In genomic region chr13:51765142-51765515, GRCh38 we compare ENCODE assay signal across 9 cellular contexts. TPM values are rescaled to one million over a fixed set of nuclear protein-coding genes. Genes with fewer than 3 reads are reported as not detected.
A peak's percentile ranks its signal among the peaks of the same experiment; 100 is the strongest.
DNase-seq lines count a peak whose midpoint lies in the region; ATAC-seq, FAIRE-seq and TF ChIP-seq lines count a peak whose summit lies in the region.
"Had no signal": no experiment of that assay in that cellular context is flagged by ENCODE, and none has a peak within 500 bp of the region (broad histone marks: within the 10 kb centered on the region; RNA-seq: fewer than 3 reads in every experiment).

No MANE protein-coding gene starts in this region.

- H3K36me3 Mint-ChIP-seq in type B pancreatic cell = peaks cover 16% of the 10 kb centered on the region

- CTCF ChIA-PET in GM12878 (lab: Yijun Ruan, JAX) = interaction anchor here (1.3 to 2.7 kb wide), 8 partner anchors 17 to 180 kb away, joined by 3 to 15 read pairs (median 7); no protein-coding TSS in a partner anchor

- peak overlapping the region; percentile 86 for H3K4me2 ChIP-seq in GM12878 (ENCODE audit: control insufficient read depth, insufficient read depth)

- ATAC-seq in left cardiac atrium (no peak), GM12878 (no peak), GM19463 (IDR thresholded peaks at IDR 0.05; ENCODE audit: unreplicated experiment) (no peak)

- FAIRE-seq in GM12878 (lab: Jason Lieb, UNC) = no peak

- H3K27ac Mint-ChIP-seq in type B pancreatic cell = no peak overlapping the region

- H3K4me1 Mint-ChIP-seq in type B pancreatic cell (ENCODE audit: unreplicated experiment) = peaks cover 4% of the 10 kb centered on the region

- H3K27me3 Mint-ChIP-seq in type B pancreatic cell = no peaks in the 10 kb centered on the region

- intact Hi-C loops in left cardiac atrium (cut with DNase I) = no loop called here
- intact Hi-C loops in GM12878 (cut with micrococcal nuclease; ENCODE audit: unreplicated experiment) = no loop called here

- no peak for TF ChIP-seq RAD21 in GM12878 (IDR thresholded peaks at IDR 0.05; ENCODE audit: insufficient read depth, low read depth, low read length)

- no peak for DNase-seq in cardiac muscle cell (ENCODE audit: low read depth in 1 of 2, low spot score in 1 of 2)
- DNase-seq in left cardiac atrium = no peak
- no peak for DNase-seq in GM12878 (ENCODE audit: low read depth, low spot score)
- DNase-seq in tibial nerve (ENCODE audit: low spot score in 2 of 2) = no peak
- DNase-seq in type B pancreatic cell (ENCODE audit: extremely low spot score, unreplicated experiment) = no peak
- DNase-seq in stimulated activated CD4-positive, alpha-beta T cell treated with anti-CD3 and anti-CD28 coated beads, Interleukin-4, amount 100 ng/mL, for 1 hour = no peak

- WGBS in GM12878 (ENCODE audit: insufficient coverage, insufficient replicate concordance, low lambda C conversion rate, missing lambda C conversion rate) = 71% methylated on average over 4 of the region's 4 CpGs
- WGBS in tibial nerve, 2 donors = 74 to 80% methylated on average over 4 of the region's 4 CpGs

- TF ChIP-seq POLR2A in GM12878 (IDR thresholded peaks at IDR 0.05; ENCODE audit: low read depth, low read length) (no peak), tibial nerve (IDR thresholded peaks at IDR 0.05) (no peak)

- TF ChIP-seq EP300 in GM12878 (IDR thresholded peaks at IDR 0.05; ENCODE audit: borderline replicate concordance in 1 of 2, control insufficient read depth in 1 of 2, low read depth in 2 of 2, low read length in 2 of 2) (no peak), tibial nerve (IDR thresholded peaks at IDR 0.05) (no peak)

- H2AFZ ChIP-seq in GM12878 (ENCODE audit: control insufficient read depth, low read depth, low read length) = peak overlapping the region; percentile 83

- no peaks in the 10 kb centered on the region for H3K9me3 ChIP-seq in cardiac muscle cell (ENCODE audit: low read depth)
- H3K9me3 ChIP-seq in GM12878 (replicated peaks; ENCODE audit: control insufficient read depth, insufficient read depth, low read length) = no peaks in the 10 kb centered on the region
- H3K9me3 ChIP-seq in mucosa of stomach (ENCODE audit: control insufficient read depth, low read length) = no peaks in the 10 kb centered on the region
- H3K9me3 ChIP-seq in tibial nerve = no peaks in the 10 kb centered on the region

- RAD21 ChIA-PET in GM12878 (lab: Charles Lee; ENCODE audit: unreplicated experiment) = interaction anchor here (0.9 to 3.8 kb wide), 14 partner anchors 16 to 434 kb away, joined by 3 to 29 read pairs (median 5); no protein-coding TSS in a partner anchor

- H3K27me3 ChIP-seq in cardiac muscle cell (no peaks in the 10 kb centered on the region), GM12878 (replicated peaks in 1 of 2; ENCODE audit: control insufficient read depth in 2 of 2, insufficient read depth in 2 of 2, low read length in 1 of 2) (no peaks in the 10 kb centered on the region), mucosa of stomach (ENCODE audit: control insufficient read depth, insufficient read depth, low read length) (no peaks in the 10 kb centered on the region), tibial nerve (no peaks in the 10 kb centered on the region)

- peak overlapping the region; percentile 61 for H3K27ac ChIP-seq in cardiac muscle cell
- H3K27ac ChIP-seq in GM12878 (ENCODE audit: control insufficient read depth, insufficient read depth) = peak overlapping the region; percentile 87
- peak overlapping the region in 3 of 4 donors; percentile 63 to 87 (median 82) for H3K27ac ChIP-seq in tibial nerve

- no peak overlapping the region for H3K4me3 Mint-ChIP-seq in type B pancreatic cell

- POLR2A ChIA-PET in GM12878 (lab: Charles Lee) = interaction anchor here (1.0 to 2.0 kb wide), 4 partner anchors 16 to 312 kb away, joined by 3 to 9 read pairs (median 6); partner anchors contain the start of gene INTS6

- H3K4me1 ChIP-seq in cardiac muscle cell (ENCODE audit: low read depth) = peaks cover 34% of the 10 kb centered on the region
- H3K4me1 ChIP-seq in GM12878 (ENCODE audit: control insufficient read depth, insufficient read depth, low read length) = peaks cover 21% of the 10 kb centered on the region
- peaks cover 24% of the 10 kb centered on the region for H3K4me1 ChIP-seq in mucosa of stomach (ENCODE audit: control insufficient read depth, insufficient read depth, low read length)
- H3K4me1 ChIP-seq in tibial nerve = peaks cover 0 to 44% (median 12%) of the 10 kb centered on the region in 4 donors

- SMC1A ChIA-PET in GM12878 (lab: Charles Lee; ENCODE audit: uncharacterized antibody, unreplicated experiment) = interaction anchor here (0.9 to 4.4 kb wide), 17 partner anchors 16 to 319 kb away, joined by 3 to 24 read pairs (median 6); partner anchors contain the start of gene INTS6

- TF ChIP-seq CTCF in cardiac muscle cell (IDR thresholded peaks at IDR 0.05; ENCODE audit: low read depth, low read length) (no peak), GM12878 (IDR thresholded peaks at IDR 0.05 in 2 of 3, conservative IDR thresholded peaks at IDR 0.05 in 1 of 3; ENCODE audit: control insufficient read depth in 2 of 3, extremely low read depth in 1 of 3, insufficient read depth in 1 of 3, low read depth in 3 of 3, low read length in 3 of 3) (no peak), tibial nerve (IDR thresholded peaks at IDR 0.05) (no peak), type B pancreatic cell (conservative IDR thresholded peaks at IDR 0.05) (no peak)

- H4K20me1 ChIP-seq in GM12878 (ENCODE audit: control insufficient read depth, insufficient read depth) = no peaks in the 10 kb centered on the region

- H3K36me3 ChIP-seq in cardiac muscle cell (no peaks in the 10 kb centered on the region), GM12878 (ENCODE audit: control insufficient read depth in 2 of 2, insufficient read depth in 2 of 2, low read length in 1 of 2) (0 out of 4 replicates have a peak, but pooled peaks cover 0 to 2% of the 10 kb centered on the region in 2 experiments), mucosa of stomach (ENCODE audit: control insufficient read depth, insufficient read depth, low read length) (no peaks in the 10 kb centered on the region), tibial nerve (peaks cover 0 to 45% (median 5%) of the 10 kb centered on the region in 3 donors)

- no peaks in the 10 kb centered on the region for H3K9me3 Mint-ChIP-seq in type B pancreatic cell

- no TSS peak for BruUV-seq in GM12878 (replicated peaks; lab: Mats Ljungman, UMichigan)

- no peaks in the 10 kb centered on the region for H3K79me2 ChIP-seq in GM12878 (ENCODE audit: control insufficient read depth, insufficient read depth, low read length)

- in situ Hi-C loops in GM12878 (cut with MboI) = no loop called here

- H3K9ac ChIP-seq in GM12878 (ENCODE audit: control insufficient read depth, insufficient read depth, low read length) (peak overlapping the region; percentile 62), mucosa of stomach (ENCODE audit: low read length) (peak overlapping the region; percentile 56)

- H3K4me3 ChIP-seq in cardiac muscle cell (no peak overlapping the region), GM12878 (peak overlapping the region; percentile 49), mucosa of stomach (ENCODE audit: low read length) (no peak overlapping the region), tibial nerve (no peak overlapping the region)
- H3K4me3 ChIP-seq: SK-N-MC had no signal

TF ChIP-seq in GM12878, 131 proteins besides CTCF, POLR2A, EP300 and RAD21 (continues in another document):
- TF ChIP-seq POLR2AphosphoS5 (IDR thresholded peaks at IDR 0.05; ENCODE audit: low read length) (no peak), SKIL (IDR thresholded peaks at IDR 0.05; ENCODE audit: low read depth, poor library complexity, severe bottlenecking) (no peak), IKZF1 (conservative IDR thresholded peaks at IDR 0.05) (no peak), BCL11A (IDR thresholded peaks at IDR 0.05; ENCODE audit: low read depth, low read length) (no peak), SPI1 (IDR thresholded peaks at IDR 0.05; ENCODE audit: borderline replicate concordance, insufficient read depth, low read depth, low read length) (no peak)

RNA-seq across cellular contexts. Expression of gene DHRS12, which starts 38.8 kb away (rescaled TPM):
- total RNA-seq in cardiac muscle cell (2.9 and 5.5 TPM in 2 replicates), left cardiac atrium (10 to 100 TPM in 1 of 2 donors, 1 to 10 TPM in 1; 9.1 to 13.3 TPM), GM12878 (2014; rRNA removed) (9.9 and 11.6 TPM in 2 replicates), GM12878 (2014; rRNA removed; fragmentation: Illumina TruSeq; extraction: Trizol) (4.3 TPM in 2 replicates), GM12878 (2021) (7.0 and 7.7 TPM in 2 replicates), tibial nerve (10 to 100 TPM; 12.3 to 19.5 (median 16.7) TPM), type B pancreatic cell (ENCODE audit: low replicate concordance) (10.1 and 11.3 TPM in 2 replicates)
- polyA plus RNA-seq in cardiac muscle cell (11.6 and 15.7 TPM in 2 replicates), GM12878 (2011; rRNA removed) (5.5 and 6.5 TPM in 2 replicates), GM12878 (2014; fragmentation: Illumina TruSeq; extraction: Trizol) (7.8 and 9.0 TPM in 2 replicates), GM12878 (2014; fragmentation: Nextera tagmentation; extraction: Ambion mirVana) (1 to 10 TPM; 2.9 to 4.0 TPM), GM12878 (2014; rRNA removed) (8.8 and 11.9 TPM in 2 replicates), GM12878 (2016; fragmentation: Nextera tagmentation; extraction: Ambion mirVana) (10 to 100 TPM; 10.7 to 11.3 TPM)
- 4.2 and 5.0 TPM in 2 replicates for total RNA-seq in GM12878 (2013; cell fraction: nucleolus; rRNA removed)
- 3.4 TPM for polyA plus RNA-seq in GM12878 (2011; ENCODE audit: low read depth)
- polyA plus RNA-seq in GM12878 (2011; cell fraction: cytosol; rRNA removed) = 4.8 and 5.9 TPM in 2 replicates
- 9.8 and 10.1 TPM in 2 replicates for polyA plus RNA-seq in GM12878 (2011; cell fraction: nucleus; rRNA removed)
- polyA plus RNA-seq in GM12878 (2012) = 6.4 and 7.2 TPM in 2 replicates
- polyA minus RNA-seq in GM12878 (2011; rRNA and poly(A)+ RNA removed) = 2.9 and 4.2 TPM in 2 replicates
- 2.3 TPM in 1 of 2 replicates, not detected in the other for polyA minus RNA-seq in GM12878 (2011; cell fraction: cytosol; rRNA and poly(A)+ RNA removed)
- 3.6 and 5.7 TPM in 2 replicates for polyA minus RNA-seq in GM12878 (2011; cell fraction: nucleus; rRNA and poly(A)+ RNA removed)
